Comparison of ENCODE assay signal across 8 cellular contexts in genomic region chr12:56105503-56105902, GRCh38. TPM values are rescaled to one million over a fixed set of nuclear protein-coding genes. Genes with fewer than 3 reads are reported as not detected.
A peak's percentile ranks its signal among the peaks of the same experiment; 100 is the strongest.
DNase-seq lines count a peak whose midpoint lies in the region; ATAC-seq and TF ChIP-seq lines count a peak whose summit lies in the region.

No MANE protein-coding gene starts in this region.

- no peaks in the 10 kb centered on the region for H3K27me3 Mint-ChIP-seq in activated naive CD4-positive, alpha-beta T cell treated with anti-CD3 and anti-CD28 coated beads, Interleukin-2, amount 50 U/mL, for 24 hours

- H2BK120ac ChIP-seq in mesenchymal stem cell (ENCODE audit: low read depth, low read length), result no peak overlapping the region

- TF ChIP-seq POLR2A in body of pancreas (IDR thresholded peaks at IDR 0.05), result no peak

- WGBS in body of pancreas, 2 donors, result 22 to 24% methylated on average over 3 of the region's 3 CpGs
- WGBS in mesenchymal stem cell, result 14% methylated on average over 2 of the region's 3 CpGs
- WGBS in urinary bladder, result 22% methylated on average over 3 of the region's 3 CpGs

- peak overlapping the region; percentile 73 to 81 for H3K4me3 ChIP-seq in body of pancreas
- peak overlapping the region in 1 of 2 experiments; percentile 98 for H3K4me3 ChIP-seq in mesenchymal stem cell (ENCODE audit: insufficient read depth in 1 of 2, low read depth in 1 of 2, low read length in 2 of 2)
- H3K4me3 ChIP-seq in urinary bladder (ENCODE audit: low read depth, low read length), result peak overlapping the region; percentile 72

- no peak overlapping the region for H3K4ac ChIP-seq in mesenchymal stem cell (ENCODE audit: low read depth in 1 of 2, low read length in 2 of 2)

- H3K23ac ChIP-seq in mesenchymal stem cell (ENCODE audit: low read length in 2 of 2), result no peak overlapping the region

- H3K4me3 Mint-ChIP-seq in activated naive CD4-positive, alpha-beta T cell treated with anti-CD3 and anti-CD28 coated beads, Interleukin-2, amount 50 U/mL, for 24 hours, result peak overlapping the region; percentile 100

- no peak for TF ChIP-seq CTCF in body of pancreas (IDR thresholded peaks at IDR 0.05)

- peaks cover 24% of the 10 kb centered on the region for H3K4me1 ChIP-seq in body of pancreas
- no peaks in the 10 kb centered on the region for H3K4me1 ChIP-seq in mesenchymal stem cell (ENCODE audit: control insufficient read depth, insufficient read depth, low read depth, low read length)
- no peaks in the 10 kb centered on the region for H3K4me1 ChIP-seq in urinary bladder (ENCODE audit: insufficient read depth)

- H3K36me3 Mint-ChIP-seq in activated naive CD4-positive, alpha-beta T cell treated with anti-CD3 and anti-CD28 coated beads, Interleukin-2, amount 50 U/mL, for 24 hours, result peaks cover 26% of the 10 kb centered on the region

- intact Hi-C loops in body of pancreas (cut with DNase I), result no loop called here

- H2AK5ac ChIP-seq in mesenchymal stem cell (ENCODE audit: low read length, severe bottlenecking), result no peak overlapping the region

- H3K79me1 ChIP-seq in mesenchymal stem cell (replicated peaks; ENCODE audit: low read length, poor library complexity, severe bottlenecking), result peaks cover 4% of the 10 kb centered on the region

- H2BK5ac ChIP-seq in mesenchymal stem cell (ENCODE audit: low read depth, low read length, poor library complexity, severe bottlenecking), result no peak overlapping the region

- peak overlapping the region; percentile 67 for H3K4me2 ChIP-seq in mesenchymal stem cell (ENCODE audit: low read length, poor library complexity, severe bottlenecking)

- H3K27me3 ChIP-seq in body of pancreas, result no peaks in the 10 kb centered on the region
- H3K27me3 ChIP-seq in mesenchymal stem cell (ENCODE audit: control insufficient read depth in 1 of 2, insufficient read depth in 1 of 2, low read length in 2 of 2), result no peaks in the 10 kb centered on the region

- no peak overlapping the region for H2BK15ac ChIP-seq in mesenchymal stem cell (ENCODE audit: low read depth, poor library complexity, severe bottlenecking)

- H3K27ac Mint-ChIP-seq in activated naive CD4-positive, alpha-beta T cell treated with anti-CD3 and anti-CD28 coated beads, Interleukin-2, amount 50 U/mL, for 24 hours, result peak overlapping the region; percentile 100

- H2BK12ac ChIP-seq in mesenchymal stem cell (ENCODE audit: low read length in 2 of 2), result no peak overlapping the region

- DNase-seq in activated naive CD4-positive, alpha-beta T cell treated with anti-CD3 and anti-CD28 coated beads, Interleukin-2, amount 50 U/mL, for 16 hours, result no peak
- DNase-seq in body of pancreas (no peak), mesenchymal stem cell (no peak), NCI-H1436 (lab: John Stamatoyannopoulos, UW) (no peak)
- DNase-seq in activated effector memory CD4-positive, alpha-beta T cell treated with anti-CD3 and anti-CD28 coated beads, Interleukin-2, amount 50 U/mL, for 16 hours, result no peak

- H3K9me3 ChIP-seq in body of pancreas (no peaks in the 10 kb centered on the region), mesenchymal stem cell (ENCODE audit: control insufficient read depth, low read length) (no peaks in the 10 kb centered on the region)

- H3K36me3 ChIP-seq in body of pancreas (replicated peaks in 1 of 2; ENCODE audit: insufficient read depth in 1 of 2, low read depth in 2 of 2) (peaks cover 3 to 27% of the 10 kb centered on the region in 2 donors), mesenchymal stem cell (ENCODE audit: control insufficient read depth in 1 of 2, insufficient read depth in 2 of 2, low read depth in 1 of 2, low read length in 2 of 2) (peaks cover 20 to 38% of the 10 kb centered on the region in 2 experiments), urinary bladder (ENCODE audit: insufficient read depth) (peaks cover 9% of the 10 kb centered on the region)

- no peak overlapping the region for H3K18ac ChIP-seq in mesenchymal stem cell (ENCODE audit: low read depth in 1 of 2, low read length in 2 of 2)

- H4K91ac ChIP-seq in mesenchymal stem cell (ENCODE audit: low read length), result no peak overlapping the region

- H3K27ac ChIP-seq in body of pancreas (peak overlapping the region in 2 of 4 donors; percentile 82 to 85), mesenchymal stem cell (ENCODE audit: low read length, poor library complexity, severe bottlenecking) (no peak overlapping the region), urinary bladder (ENCODE audit: low read depth) (no peak overlapping the region)

- H2AFZ ChIP-seq in mesenchymal stem cell (ENCODE audit: low read depth, low read length), result no peak overlapping the region

- H3K9me3 Mint-ChIP-seq in activated naive CD4-positive, alpha-beta T cell treated with anti-CD3 and anti-CD28 coated beads, Interleukin-2, amount 50 U/mL, for 24 hours, result no peaks in the 10 kb centered on the region

- no peak overlapping the region for H4K8ac ChIP-seq in mesenchymal stem cell (ENCODE audit: low read length)

- ATAC-seq in body of pancreas, result no peak
- ATAC-seq in HG03354 (IDR thresholded peaks at IDR 0.05; ENCODE audit: poor library complexity, severe bottlenecking, unreplicated experiment), result no peak

- peaks cover 52% of the 10 kb centered on the region for H3K4me1 Mint-ChIP-seq in activated naive CD4-positive, alpha-beta T cell treated with anti-CD3 and anti-CD28 coated beads, Interleukin-2, amount 50 U/mL, for 24 hours

- peak overlapping the region; percentile 97 for H3K9ac ChIP-seq in mesenchymal stem cell (ENCODE audit: low read length)

- H3K14ac ChIP-seq in mesenchymal stem cell (ENCODE audit: low read length in 2 of 2), result no peak overlapping the region

RNA-seq across cellular contexts. Expression of gene PA2G4, which starts 1.1 kb away (rescaled TPM):
- total RNA-seq in body of pancreas (100 to 1,000 TPM in 1 of 2 donors, 10 to 100 TPM in 1; 49.4 to 107 TPM), urinary bladder (64.6 TPM)
- polyA plus RNA-seq in mesenchymal stem cell (2013, experiment 1 of 2), result 98.1 TPM
- polyA plus RNA-seq in mesenchymal stem cell (2013, experiment 2 of 2), result 97.4 TPM
- 121 TPM for polyA plus RNA-seq in urinary bladder

RNA-seq across cellular contexts. Expression of gene RPL41, which starts 10.9 kb away (rescaled TPM):
- total RNA-seq in body of pancreas (1,000 to 10,000 TPM; 1,174 to 2,214 TPM), urinary bladder (2,071 TPM)
- polyA plus RNA-seq in mesenchymal stem cell (2013, experiment 1 of 2), result 10,850 TPM
- 10,960 TPM for polyA plus RNA-seq in mesenchymal stem cell (2013, experiment 2 of 2)
- 5,547 TPM for polyA plus RNA-seq in urinary bladder

RNA-seq across cellular contexts. Expression of gene ZC3H10, which starts 12.6 kb away (rescaled TPM):
- total RNA-seq in body of pancreas, result 10 to 100 TPM in 1 of 2 donors, under 1 TPM in 1; 0.99 to 11.2 TPM
- 2.5 TPM for polyA plus RNA-seq in mesenchymal stem cell (2013, experiment 1 of 2)
- polyA plus RNA-seq in mesenchymal stem cell (2013, experiment 2 of 2), result 2.4 TPM
- 4.6 TPM for total RNA-seq in urinary bladder
- 4.9 TPM for polyA plus RNA-seq in urinary bladder

RNA-seq across cellular contexts. Expression of gene ESYT1, which starts 22.6 kb away (rescaled TPM):
- 100 to 1,000 TPM in 1 of 2 donors, 10 to 100 TPM in 1; 43.3 to 182 TPM for total RNA-seq in body of pancreas
- 63.4 TPM for polyA plus RNA-seq in mesenchymal stem cell (2013, experiment 1 of 2)
- 57.8 TPM for polyA plus RNA-seq in mesenchymal stem cell (2013, experiment 2 of 2)
- total RNA-seq in urinary bladder, result 85.1 TPM
- 116 TPM for polyA plus RNA-seq in urinary bladder

RNA-seq across cellular contexts. Expression of gene ERBB3, which starts 25.5 kb away (rescaled TPM):
- total RNA-seq in body of pancreas (10 to 100 TPM; 72.9 to 74.8 TPM), urinary bladder (34.4 TPM)
- polyA plus RNA-seq in mesenchymal stem cell (2013, experiment 1 of 2), result 0.17 TPM
- 0.10 TPM for polyA plus RNA-seq in mesenchymal stem cell (2013, experiment 2 of 2)
- polyA plus RNA-seq in urinary bladder, result 11.4 TPM
